1 cellular context compared by ENCODE assay signal in the genomic region with DNA sequence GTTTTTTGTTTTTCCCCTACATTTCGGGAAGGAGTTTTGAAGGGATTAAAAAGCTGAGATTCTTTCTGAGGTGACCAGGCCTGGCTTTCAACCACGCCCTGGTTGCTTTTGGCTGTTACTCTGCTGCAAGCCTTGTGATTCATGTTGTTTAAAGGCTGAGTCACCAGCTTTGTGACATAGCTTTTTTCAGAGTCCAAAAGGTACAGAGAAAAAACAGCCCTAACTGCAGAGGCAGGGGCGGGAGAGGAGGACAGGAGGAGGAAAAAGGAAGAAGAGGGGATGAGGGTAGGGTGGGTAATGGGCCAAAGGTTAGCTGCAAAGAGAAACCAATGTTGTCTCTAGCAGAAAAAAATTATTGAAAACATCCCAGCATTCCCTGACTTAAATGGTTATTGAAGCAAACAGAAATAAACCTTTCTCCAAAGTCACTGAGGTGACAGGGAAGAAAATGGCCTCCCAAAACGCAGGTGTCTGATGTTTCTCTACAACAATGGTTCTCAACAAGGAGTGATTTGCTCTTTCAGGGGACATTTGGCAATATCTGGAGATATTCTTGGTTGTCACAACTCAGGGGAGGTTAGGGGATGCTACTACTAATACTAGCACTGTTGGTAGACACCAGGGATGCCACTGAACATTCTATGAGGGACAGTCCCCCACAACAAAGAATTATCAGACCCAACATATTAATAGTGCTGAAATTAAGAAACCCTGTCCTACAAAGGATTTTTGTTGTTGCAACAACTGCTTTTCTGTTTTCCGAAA.
A peak's percentile ranks its signal among the peaks of the same experiment; 100 is the strongest.
TF ChIP-seq lines count a peak whose summit lies in the region.

No MANE protein-coding gene starts in this region.

TF ChIP-seq in HepG2, 621 proteins besides CTCF, POLR2A, EP300 and RAD21 (continued from another document and continues in another):
- TF ChIP-seq, protein P1, sequence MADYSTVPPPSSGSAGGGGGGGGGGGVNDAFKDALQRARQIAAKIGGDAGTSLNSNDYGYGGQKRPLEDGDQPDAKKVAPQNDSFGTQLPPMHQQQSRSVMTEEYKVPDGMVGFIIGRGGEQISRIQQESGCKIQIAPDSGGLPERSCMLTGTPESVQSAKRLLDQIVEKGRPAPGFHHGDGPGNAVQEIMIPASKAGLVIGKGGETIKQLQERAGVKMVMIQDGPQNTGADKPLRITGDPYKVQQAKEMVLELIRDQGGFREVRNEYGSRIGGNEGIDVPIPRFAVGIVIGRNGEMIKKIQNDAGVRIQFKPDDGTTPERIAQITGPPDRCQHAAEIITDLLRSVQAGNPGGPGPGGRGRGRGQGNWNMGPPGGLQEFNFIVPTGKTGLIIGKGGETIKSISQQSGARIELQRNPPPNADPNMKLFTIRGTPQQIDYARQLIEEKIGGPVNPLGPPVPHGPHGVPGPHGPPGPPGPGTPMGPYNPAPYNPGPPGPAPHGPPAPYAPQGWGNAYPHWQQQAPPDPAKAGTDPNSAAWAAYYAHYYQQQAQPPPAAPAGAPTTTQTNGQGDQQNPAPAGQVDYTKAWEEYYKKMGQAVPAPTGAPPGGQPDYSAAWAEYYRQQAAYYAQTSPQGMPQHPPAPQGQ (CRISPR knock-in tag; IDR thresholded peaks at IDR 0.05; ENCODE audit: borderline replicate concordance) = no peak
- TF ChIP-seq YEATS2 (CRISPR knock-in tag; IDR thresholded peaks at IDR 0.05; ENCODE audit: borderline replicate concordance) (0 out of 2 replicates have a peak, but pooled peaks have one; percentile 33), MIER3 (CRISPR knock-in tag; IDR thresholded peaks at IDR 0.05; ENCODE audit: borderline replicate concordance) (peak; percentile 14; the same call in 1 of the 2 replicates), KAT8 (CRISPR knock-in tag; IDR thresholded peaks at IDR 0.05) (peak; percentile 61), ZSCAN22 (CRISPR knock-in tag; IDR thresholded peaks at IDR 0.05) (no peak), DNMT3B (CRISPR knock-in tag; conservative IDR thresholded peaks at IDR 0.05) (no peak), DPF2 (CRISPR knock-in tag; IDR thresholded peaks at IDR 0.05; ENCODE audit: borderline replicate concordance, low read depth) (peak; percentile 55; the same call in 1 of the 2 replicates), MIER2 (CRISPR knock-in tag; IDR thresholded peaks at IDR 0.05) (0 out of 2 replicates have a peak, but pooled peaks have one; percentile 20), ZNF331 (CRISPR knock-in tag; IDR thresholded peaks at IDR 0.05) (peak; percentile 57; the same call in 1 of the 2 replicates), ZNF678 (CRISPR knock-in tag; IDR thresholded peaks at IDR 0.05) (no peak), KLF13 (CRISPR knock-in tag; IDR thresholded peaks at IDR 0.05) (no peak), ZNF615 (CRISPR knock-in tag; IDR thresholded peaks at IDR 0.05; ENCODE audit: borderline replicate concordance) (peak; percentile 72; the same call in 1 of the 2 replicates), HMG20A (CRISPR knock-in tag; IDR thresholded peaks at IDR 0.05; ENCODE audit: borderline replicate concordance) (peak; percentile 35; the same call in 1 of the 2 replicates), ZC3H4 (CRISPR knock-in tag; IDR thresholded peaks at IDR 0.05; ENCODE audit: borderline replicate concordance) (peak; percentile 65; the same call in 1 of the 2 replicates), CREB1 (IDR thresholded peaks at IDR 0.05) (peak; percentile 13; the same call in 1 of the 2 replicates), CREB1 (CRISPR knock-in tag; IDR thresholded peaks at IDR 0.05) (peak; percentile 72), RXRA (CRISPR knock-in tag; IDR thresholded peaks at IDR 0.05) (peak; percentile 34; the same call in 1 of the 2 replicates), CEBPG (CRISPR knock-in tag; IDR thresholded peaks at IDR 0.05) (peak; percentile 67), ZFX (CRISPR knock-in tag; IDR thresholded peaks at IDR 0.05; ENCODE audit: low read depth) (peak; percentile 44; the same call in 1 of the 2 replicates), FOXO1 (CRISPR knock-in tag; IDR thresholded peaks at IDR 0.05) (peak; percentile 58; the same call in 1 of the 2 replicates), JUND (CRISPR knock-in tag; IDR thresholded peaks at IDR 0.05) (peak; percentile 95), ZNF335 (CRISPR knock-in tag; IDR thresholded peaks at IDR 0.05) (no peak; the same call in 1 of the 2 replicates), HNRNPK (IDR thresholded peaks at IDR 0.05; ENCODE audit: low read depth, low read length, poor library complexity, severe bottlenecking) (peak; percentile 25), KLF9 (CRISPR knock-in tag; IDR thresholded peaks at IDR 0.05; ENCODE audit: low read depth) (0 out of 2 replicates have a peak, but pooled peaks have one; percentile 25), ZNF253 (CRISPR knock-in tag; IDR thresholded peaks at IDR 0.05; ENCODE audit: borderline replicate concordance) (no peak), SAP130 (CRISPR knock-in tag; IDR thresholded peaks at IDR 0.05; ENCODE audit: low read depth) (peak; percentile 92), HNF4A (CRISPR knock-in tag; IDR thresholded peaks at IDR 0.05) (peak; percentile 88), IRF2 (CRISPR knock-in tag; IDR thresholded peaks at IDR 0.05) (peak; percentile 62; the same call in 1 of the 2 replicates), NRL (CRISPR knock-in tag; IDR thresholded peaks at IDR 0.05; ENCODE audit: borderline replicate concordance) (no peak), KAT7 (CRISPR knock-in tag; IDR thresholded peaks at IDR 0.05; ENCODE audit: borderline replicate concordance) (peak; percentile 60), ARHGAP35 (CRISPR knock-in tag; IDR thresholded peaks at IDR 0.05; ENCODE audit: borderline replicate concordance) (no peak), NFE2 (CRISPR knock-in tag; IDR thresholded peaks at IDR 0.05) (peak; percentile 73; the same call in 1 of the 2 replicates), POLR2AphosphoS2 (IDR thresholded peaks at IDR 0.05; ENCODE audit: low read depth, low read length) (no peak), SOX5 (CRISPR knock-in tag; IDR thresholded peaks at IDR 0.05; ENCODE audit: borderline replicate concordance) (peak; percentile 40; the same call in 1 of the 2 replicates), POLR2AphosphoS5 (IDR thresholded peaks at IDR 0.05; ENCODE audit: low read depth, low read length) (peak; percentile 53; the same call in 1 of the 2 replicates), ELF3 (CRISPR knock-in tag; IDR thresholded peaks at IDR 0.05) (peak; percentile 91)
- TF ChIP-seq, protein P2, sequence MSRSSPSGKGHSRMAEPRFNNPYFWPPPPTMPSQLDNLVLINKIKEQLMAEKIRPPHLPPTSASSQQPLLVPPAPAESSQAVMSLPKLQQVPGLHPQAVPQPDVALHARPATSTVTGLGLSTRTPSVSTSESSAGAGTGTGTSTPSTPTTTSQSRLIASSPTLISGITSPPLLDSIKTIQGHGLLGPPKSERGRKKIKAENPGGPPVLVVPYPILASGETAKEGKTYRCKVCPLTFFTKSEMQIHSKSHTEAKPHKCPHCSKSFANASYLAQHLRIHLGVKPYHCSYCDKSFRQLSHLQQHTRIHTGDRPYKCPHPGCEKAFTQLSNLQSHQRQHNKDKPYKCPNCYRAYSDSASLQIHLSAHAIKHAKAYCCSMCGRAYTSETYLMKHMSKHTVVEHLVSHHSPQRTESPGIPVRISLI (CRISPR knock-in tag; IDR thresholded peaks at IDR 0.05; ENCODE audit: borderline replicate concordance) = peak; percentile 95
- TF ChIP-seq, protein P3, sequence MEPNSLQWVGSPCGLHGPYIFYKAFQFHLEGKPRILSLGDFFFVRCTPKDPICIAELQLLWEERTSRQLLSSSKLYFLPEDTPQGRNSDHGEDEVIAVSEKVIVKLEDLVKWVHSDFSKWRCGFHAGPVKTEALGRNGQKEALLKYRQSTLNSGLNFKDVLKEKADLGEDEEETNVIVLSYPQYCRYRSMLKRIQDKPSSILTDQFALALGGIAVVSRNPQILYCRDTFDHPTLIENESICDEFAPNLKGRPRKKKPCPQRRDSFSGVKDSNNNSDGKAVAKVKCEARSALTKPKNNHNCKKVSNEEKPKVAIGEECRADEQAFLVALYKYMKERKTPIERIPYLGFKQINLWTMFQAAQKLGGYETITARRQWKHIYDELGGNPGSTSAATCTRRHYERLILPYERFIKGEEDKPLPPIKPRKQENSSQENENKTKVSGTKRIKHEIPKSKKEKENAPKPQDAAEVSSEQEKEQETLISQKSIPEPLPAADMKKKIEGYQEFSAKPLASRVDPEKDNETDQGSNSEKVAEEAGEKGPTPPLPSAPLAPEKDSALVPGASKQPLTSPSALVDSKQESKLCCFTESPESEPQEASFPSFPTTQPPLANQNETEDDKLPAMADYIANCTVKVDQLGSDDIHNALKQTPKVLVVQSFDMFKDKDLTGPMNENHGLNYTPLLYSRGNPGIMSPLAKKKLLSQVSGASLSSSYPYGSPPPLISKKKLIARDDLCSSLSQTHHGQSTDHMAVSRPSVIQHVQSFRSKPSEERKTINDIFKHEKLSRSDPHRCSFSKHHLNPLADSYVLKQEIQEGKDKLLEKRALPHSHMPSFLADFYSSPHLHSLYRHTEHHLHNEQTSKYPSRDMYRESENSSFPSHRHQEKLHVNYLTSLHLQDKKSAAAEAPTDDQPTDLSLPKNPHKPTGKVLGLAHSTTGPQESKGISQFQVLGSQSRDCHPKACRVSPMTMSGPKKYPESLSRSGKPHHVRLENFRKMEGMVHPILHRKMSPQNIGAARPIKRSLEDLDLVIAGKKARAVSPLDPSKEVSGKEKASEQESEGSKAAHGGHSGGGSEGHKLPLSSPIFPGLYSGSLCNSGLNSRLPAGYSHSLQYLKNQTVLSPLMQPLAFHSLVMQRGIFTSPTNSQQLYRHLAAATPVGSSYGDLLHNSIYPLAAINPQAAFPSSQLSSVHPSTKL (CRISPR knock-in tag; IDR thresholded peaks at IDR 0.05) = peak; percentile 41; the same call in 1 of the 2 replicates
- TF ChIP-seq, protein P4, sequence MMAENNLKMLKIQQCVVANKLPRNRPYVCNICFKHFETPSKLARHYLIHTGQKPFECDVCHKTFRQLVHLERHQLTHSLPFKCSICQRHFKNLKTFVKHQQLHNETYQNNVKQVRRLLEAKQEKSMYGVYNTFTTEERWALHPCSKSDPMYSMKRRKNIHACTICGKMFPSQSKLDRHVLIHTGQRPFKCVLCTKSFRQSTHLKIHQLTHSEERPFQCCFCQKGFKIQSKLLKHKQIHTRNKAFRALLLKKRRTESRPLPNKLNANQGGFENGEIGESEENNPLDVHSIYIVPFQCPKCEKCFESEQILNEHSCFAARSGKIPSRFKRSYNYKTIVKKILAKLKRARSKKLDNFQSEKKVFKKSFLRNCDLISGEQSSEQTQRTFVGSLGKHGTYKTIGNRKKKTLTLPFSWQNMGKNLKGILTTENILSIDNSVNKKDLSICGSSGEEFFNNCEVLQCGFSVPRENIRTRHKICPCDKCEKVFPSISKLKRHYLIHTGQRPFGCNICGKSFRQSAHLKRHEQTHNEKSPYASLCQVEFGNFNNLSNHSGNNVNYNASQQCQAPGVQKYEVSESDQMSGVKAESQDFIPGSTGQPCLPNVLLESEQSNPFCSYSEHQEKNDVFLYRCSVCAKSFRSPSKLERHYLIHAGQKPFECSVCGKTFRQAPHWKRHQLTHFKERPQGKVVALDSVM (CRISPR knock-in tag; IDR thresholded peaks at IDR 0.05) = peak; percentile 56
- TF ChIP-seq, protein P5, sequence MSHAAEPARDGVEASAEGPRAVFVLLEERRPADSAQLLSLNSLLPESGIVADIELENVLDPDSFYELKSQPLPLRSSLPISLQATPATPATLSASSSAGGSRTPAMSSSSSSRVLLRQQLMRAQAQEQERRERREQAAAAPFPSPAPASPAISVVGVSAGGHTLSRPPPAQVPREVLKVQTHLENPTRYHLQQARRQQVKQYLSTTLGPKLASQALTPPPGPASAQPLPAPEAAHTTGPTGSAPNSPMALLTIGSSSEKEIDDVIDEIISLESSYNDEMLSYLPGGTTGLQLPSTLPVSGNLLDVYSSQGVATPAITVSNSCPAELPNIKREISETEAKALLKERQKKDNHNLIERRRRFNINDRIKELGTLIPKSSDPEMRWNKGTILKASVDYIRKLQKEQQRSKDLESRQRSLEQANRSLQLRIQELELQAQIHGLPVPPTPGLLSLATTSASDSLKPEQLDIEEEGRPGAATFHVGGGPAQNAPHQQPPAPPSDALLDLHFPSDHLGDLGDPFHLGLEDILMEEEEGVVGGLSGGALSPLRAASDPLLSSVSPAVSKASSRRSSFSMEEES (CRISPR knock-in tag; IDR thresholded peaks at IDR 0.05) = peak; percentile 91
- TF ChIP-seq, protein P6, sequence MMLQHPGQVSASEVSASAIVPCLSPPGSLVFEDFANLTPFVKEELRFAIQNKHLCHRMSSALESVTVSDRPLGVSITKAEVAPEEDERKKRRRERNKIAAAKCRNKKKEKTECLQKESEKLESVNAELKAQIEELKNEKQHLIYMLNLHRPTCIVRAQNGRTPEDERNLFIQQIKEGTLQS (CRISPR knock-in tag; IDR thresholded peaks at IDR 0.05) = peak; percentile 95
- TF ChIP-seq, protein P7, sequence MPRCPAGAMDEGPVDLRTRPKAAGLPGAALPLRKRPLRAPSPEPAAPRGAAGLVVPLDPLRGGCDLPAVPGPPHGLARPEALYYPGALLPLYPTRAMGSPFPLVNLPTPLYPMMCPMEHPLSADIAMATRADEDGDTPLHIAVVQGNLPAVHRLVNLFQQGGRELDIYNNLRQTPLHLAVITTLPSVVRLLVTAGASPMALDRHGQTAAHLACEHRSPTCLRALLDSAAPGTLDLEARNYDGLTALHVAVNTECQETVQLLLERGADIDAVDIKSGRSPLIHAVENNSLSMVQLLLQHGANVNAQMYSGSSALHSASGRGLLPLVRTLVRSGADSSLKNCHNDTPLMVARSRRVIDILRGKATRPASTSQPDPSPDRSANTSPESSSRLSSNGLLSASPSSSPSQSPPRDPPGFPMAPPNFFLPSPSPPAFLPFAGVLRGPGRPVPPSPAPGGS (CRISPR knock-in tag; IDR thresholded peaks at IDR 0.05) = no peak
- TF ChIP-seq, protein P8, sequence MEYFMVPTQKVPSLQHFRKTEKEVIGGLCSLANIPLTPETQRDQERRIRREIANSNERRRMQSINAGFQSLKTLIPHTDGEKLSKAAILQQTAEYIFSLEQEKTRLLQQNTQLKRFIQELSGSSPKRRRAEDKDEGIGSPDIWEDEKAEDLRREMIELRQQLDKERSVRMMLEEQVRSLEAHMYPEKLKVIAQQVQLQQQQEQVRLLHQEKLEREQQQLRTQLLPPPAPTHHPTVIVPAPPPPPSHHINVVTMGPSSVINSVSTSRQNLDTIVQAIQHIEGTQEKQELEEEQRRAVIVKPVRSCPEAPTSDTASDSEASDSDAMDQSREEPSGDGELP (IDR thresholded peaks at IDR 0.05; ENCODE audit: borderline replicate concordance, low read depth) = peak; percentile 37; the same call in 1 of the 2 replicates
- TF ChIP-seq, protein P9, sequence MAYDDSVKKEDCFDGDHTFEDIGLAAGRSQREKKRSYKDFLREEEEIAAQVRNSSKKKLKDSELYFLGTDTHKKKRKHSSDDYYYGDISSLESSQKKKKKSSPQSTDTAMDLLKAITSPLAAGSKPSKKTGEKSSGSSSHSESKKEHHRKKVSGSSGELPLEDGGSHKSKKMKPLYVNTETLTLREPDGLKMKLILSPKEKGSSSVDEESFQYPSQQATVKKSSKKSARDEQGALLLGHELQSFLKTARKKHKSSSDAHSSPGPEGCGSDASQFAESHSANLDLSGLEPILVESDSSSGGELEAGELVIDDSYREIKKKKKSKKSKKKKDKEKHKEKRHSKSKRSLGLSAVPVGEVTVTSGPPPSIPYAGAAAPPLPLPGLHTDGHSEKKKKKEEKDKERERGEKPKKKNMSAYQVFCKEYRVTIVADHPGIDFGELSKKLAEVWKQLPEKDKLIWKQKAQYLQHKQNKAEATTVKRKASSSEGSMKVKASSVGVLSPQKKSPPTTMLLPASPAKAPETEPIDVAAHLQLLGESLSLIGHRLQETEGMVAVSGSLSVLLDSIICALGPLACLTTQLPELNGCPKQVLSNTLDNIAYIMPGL (CRISPR knock-in tag; IDR thresholded peaks at IDR 0.05; ENCODE audit: borderline replicate concordance in 1 of 2, low read depth in 1 of 2) = peak in 1 of 2 experiments; percentile 9; a peak in 1 of 4 replicates
- TF ChIP-seq, protein P10, sequence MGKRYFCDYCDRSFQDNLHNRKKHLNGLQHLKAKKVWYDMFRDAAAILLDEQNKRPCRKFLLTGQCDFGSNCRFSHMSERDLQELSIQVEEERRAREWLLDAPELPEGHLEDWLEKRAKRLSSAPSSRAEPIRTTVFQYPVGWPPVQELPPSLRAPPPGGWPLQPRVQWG (CRISPR knock-in tag; IDR thresholded peaks at IDR 0.05; ENCODE audit: borderline replicate concordance, low read depth) = no peak
